32 cellular contexts compared by ENCODE assay signal in genomic region chr1:12536023-12536639, GRCh38.
"Had no signal": no experiment of that assay in that cellular context is flagged by ENCODE, and none has a peak within 500 bp of the region (broad histone marks: within the 10 kb centered on the region; RNA-seq: fewer than 3 reads in every experiment).

No MANE protein-coding gene starts in this region.

- ATAC-seq: activated T-cell treated with anti-CD3 and anti-CD28 coated beads, Interleukin-2, amount 50 U/mL, for 4 hours; PC-3 had no signal

- H3K4me1 Mint-ChIP-seq: activated B cell treated with CpG ODN at 0.5 μM for 24 hours had no signal

- H3K4me3 Mint-ChIP-seq: activated B cell treated with CpG ODN at 0.5 μM for 24 hours; activated naive CD8-positive, alpha-beta T cell treated with anti-CD3 and anti-CD28 coated beads, Interleukin-2, amount 10 ng/mL, durations not matched to agents 7 days and 5 days; activated T-cell treated with anti-CD3 and anti-CD28 coated beads, Interleukin-2, amount 50 U/mL, for 4 hours; central memory CD8-positive, alpha-beta T cell had no signal

- DNase-seq: activated B cell treated with CpG ODN at 0.5 μM for 24 hours; activated CD4-positive, alpha-beta T cell treated with anti-CD3 and anti-CD28 coated beads for 4 hours; activated CD4-positive, alpha-beta T cell treated with anti-CD3 and anti-CD28 coated beads, Interleukin-2, amount 50 U/mL, for 1 hour; activated CD4-positive, CD25-positive, alpha-beta regulatory T cell treated with anti-CD3 and anti-CD28 coated beads, Interleukin-2, amount 50 U/mL, for 72 hours; activated gamma-delta T cell; activated naive CD4-positive, alpha-beta T cell treated with anti-CD3 and anti-CD28 coated beads, Interleukin-2, amount 50 U/mL, for 16 hours; activated naive CD8-positive, alpha-beta T cell treated with anti-CD3 and anti-CD28 coated beads, Interleukin-2, amount 10 ng/mL, durations not matched to agents 7 days and 5 days; activated T-cell treated with anti-CD3 and anti-CD28 coated beads, Interleukin-2, amount 50 U/mL, for 4 hours; amygdala; NCI-H1092 treated with DMSO at 0.1 percent for 48 hours; NCI-H1417; NCI-H146; NCI-H187; NCI-H2029 treated with DMSO at 0.1 percent for 48 hours; NCI-H2107; NCI-H2171; NCI-H510A; NCI-H526; NCI-H748 treated with DMSO at 0.1 percent for 48 hours; NK-92 treated with Interleukin-12 subunit alpha and Interleukin-12 subunit beta, amount 100 ng/mL, for 24 hours; PC-3; Right ventricle myocardium superior; SW 1271; T-helper 1 cell; T-helper 9 cell had no signal

- H3K4me3 ChIP-seq: ascending aorta, cardiac muscle cell had no signal

- FAIRE-seq: RCC 7860 had no signal

- H3K36me3 ChIP-seq: ascending aorta, cardiac muscle cell had no signal

- H3K27ac ChIP-seq: ascending aorta, cardiac muscle cell, KMS-11, VCaP had no signal

- H3K27ac Mint-ChIP-seq: activated B cell treated with CpG ODN at 0.5 μM for 24 hours; activated naive CD8-positive, alpha-beta T cell treated with anti-CD3 and anti-CD28 coated beads, Interleukin-2, amount 10 ng/mL, durations not matched to agents 7 days and 5 days; activated T-helper 2 cell treated with anti-CD3 and anti-CD28 coated beads, Interferon-gamma antibody, Interleukin-2, Interleukin-4, amounts not matched to agents 10 μg/mL and 5 μg/mL and 100 μg/mL, durations not matched to agents 14 hours and 24 hours and 36 hours had no signal

- H3K27me3 Mint-ChIP-seq: activated naive CD8-positive, alpha-beta T cell treated with anti-CD3 and anti-CD28 coated beads, Interleukin-2, amount 10 ng/mL, durations not matched to agents 7 days and 5 days; central memory CD8-positive, alpha-beta T cell had no signal
